Comparison of ENCODE assay signal across 25 cellular contexts in the genomic region with DNA sequence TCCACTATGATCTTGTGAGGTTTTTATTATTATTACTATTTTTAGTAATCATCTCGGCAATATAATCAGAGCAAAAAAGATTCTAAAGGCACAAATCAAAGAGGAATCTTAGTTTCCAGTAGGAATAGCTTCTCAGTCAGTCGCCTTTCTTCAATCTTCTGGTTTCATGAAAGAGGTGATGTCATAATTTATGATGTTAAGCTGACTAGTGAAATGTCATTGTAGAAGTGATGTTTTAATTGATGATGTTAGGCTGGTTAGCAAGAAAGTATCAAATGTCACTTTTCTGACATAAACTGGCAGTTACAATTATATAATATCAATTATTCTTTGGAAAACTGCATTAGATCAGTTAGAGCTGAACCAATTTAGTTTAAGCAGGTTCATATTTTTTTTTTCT.
"Had no signal": no experiment of that assay in that cellular context is flagged by ENCODE, and none has a peak within 500 bp of the region (broad histone marks: within the 10 kb centered on the region; RNA-seq: fewer than 3 reads in every experiment).

No MANE protein-coding gene starts in this region.

- DNase-seq: colonic mucosa; cortex of kidney; effector CD8-positive, alpha-beta T cell; effector memory CD8-positive, alpha-beta T cell; endodermal cell; erythroblast; esophagus squamous epithelium; foreskin fibroblast; foreskin melanocyte; gastrocnemius medialis; glutamatergic neuron; head of caudate nucleus; heart right ventricle; hippocampal formation; left cardiac atrium; left lung; left ventricle myocardium superior; lower lobe of right lung; mesenchymal stem cell; mucosa of descending colon had no signal

- H3K27ac ChIP-seq: colonic mucosa, epithelial cell of prostate, esophagus squamous epithelium, gastrocnemius medialis, heart right ventricle, left lung, lower lobe of right lung had no signal

- H3K4me3 ChIP-seq: colonic mucosa, esophagus squamous epithelium, gastrocnemius medialis, heart right ventricle, left lung, lower lobe of right lung, mucosa of descending colon had no signal

- FAIRE-seq: endometrium, islet of Langerhans, keratinocyte had no signal

- H3K4me1 ChIP-seq: colonic mucosa, esophagus squamous epithelium, gastrocnemius medialis, heart right ventricle, left lung, lower lobe of right lung had no signal

- ATAC-seq: effector memory CD8-positive, alpha-beta T cell; esophagus mucosa; gastrocnemius medialis; heart right ventricle; left cardiac atrium; left lung; left ventricle myocardium superior; lower lobe of right lung; mucosa of descending colon had no signal

- H3K27me3 ChIP-seq: colonic mucosa, esophagus squamous epithelium, gastrocnemius medialis, heart right ventricle, left lung had no signal

- H3K9me3 ChIP-seq: colonic mucosa, esophagus squamous epithelium, gastrocnemius medialis, heart right ventricle, left lung, lower lobe of right lung, mucosa of descending colon had no signal

- H3K36me3 ChIP-seq: colonic mucosa, esophagus squamous epithelium, gastrocnemius medialis, heart right ventricle, left lung, lower lobe of right lung had no signal
